In the genomic region with DNA sequence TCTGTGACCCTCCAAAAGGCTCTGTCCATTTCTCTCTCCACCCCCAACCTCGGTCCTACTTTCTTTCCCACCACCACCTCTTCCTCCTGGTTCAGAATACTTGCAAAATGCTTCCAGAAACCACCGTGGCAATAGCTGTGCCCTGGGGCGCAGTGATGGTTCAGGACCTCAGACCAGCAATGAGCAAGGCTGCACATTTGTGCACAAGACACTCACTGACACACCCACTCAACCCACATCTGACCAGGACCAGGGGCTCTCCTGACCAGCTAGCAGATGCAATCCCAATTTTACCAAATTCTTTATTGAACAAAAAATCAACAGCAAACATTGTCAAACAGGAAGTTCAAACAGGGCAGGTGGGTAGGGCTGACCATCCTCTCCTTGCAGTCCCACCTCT, we compare ENCODE assay signal across 12 cellular contexts. TPM values are rescaled to one million over a fixed set of nuclear protein-coding genes. Genes with fewer than 3 reads are reported as not detected.
DNase-seq lines count a peak whose midpoint lies in the region; ATAC-seq, FAIRE-seq and TF ChIP-seq lines count a peak whose summit lies in the region.
"Had no signal": no experiment of that assay in that cellular context is flagged by ENCODE, and none has a peak within 500 bp of the region (broad histone marks: within the 10 kb centered on the region; RNA-seq: fewer than 3 reads in every experiment).

No MANE protein-coding gene starts in this region.

- H3K27ac Mint-ChIP-seq in natural killer cell treated with Interleukin-12 subunit alpha and Interleukin-12 subunit beta and Interleukin-15 and Interleukin-18, amount 100 ng/mL, for 72 hours = no peak overlapping the region
- H3K27ac Mint-ChIP-seq in natural killer cell (peak overlapping the region in 1 of 2 donors; percentile 96), astrocyte (ENCODE audit: unreplicated experiment) (peak overlapping the region; percentile 66), naive B cell (peak overlapping the region in 1 of 6 donors; percentile 70)

- peak; percentile 15 for DNase-seq in natural killer cell treated with Interleukin-12 subunit alpha and Interleukin-12 subunit beta and Interleukin-15 and Interleukin-18, amount 100 ng/mL, for 72 hours (ENCODE audit: low spot score)
- DNase-seq in natural killer cell (no peak), astrocyte (ENCODE audit: low read depth) (no peak), naive B cell (no peak), aorta (peak; percentile 25 to 40), mucosa of descending colon (no peak), SHP77 (lab: John Stamatoyannopoulos, UW) (no peak)
- no peak for DNase-seq in stimulated activated CD8-positive, alpha-beta memory T cell treated with anti-CD3 and anti-CD28 coated beads, Interleukin-4, amount 100 ng/mL, for 48 hours
- DNase-seq: NCI-H1048 had no signal

- peak overlapping the region; percentile 97 for H3K4me2 ChIP-seq in astrocyte (ENCODE audit: low read length)

- H2AFZ ChIP-seq in astrocyte (ENCODE audit: low read depth, low read length) = no peak overlapping the region

- no peaks in the 10 kb centered on the region for H3K9me3 Mint-ChIP-seq in natural killer cell treated with Interleukin-12 subunit alpha and Interleukin-12 subunit beta and Interleukin-15 and Interleukin-18, amount 100 ng/mL, for 72 hours
- H3K9me3 Mint-ChIP-seq in natural killer cell = no peaks in the 10 kb centered on the region
- no peaks in the 10 kb centered on the region for H3K9me3 Mint-ChIP-seq in astrocyte (ENCODE audit: unreplicated experiment)
- H3K9me3 Mint-ChIP-seq in naive B cell = no peaks in the 10 kb centered on the region
- H3K9me3 Mint-ChIP-seq: IgD-negative memory B cell had no signal

- H3K4me1 Mint-ChIP-seq in natural killer cell treated with Interleukin-12 subunit alpha and Interleukin-12 subunit beta and Interleukin-15 and Interleukin-18, amount 100 ng/mL, for 72 hours (ENCODE audit: low read depth in 2 of 2) = peaks cover 9 to 12% of the 10 kb centered on the region in 2 donors
- H3K4me1 Mint-ChIP-seq in natural killer cell (peaks cover 11 to 28% of the 10 kb centered on the region in 2 donors), astrocyte (ENCODE audit: low read depth, unreplicated experiment) (peaks cover 14% of the 10 kb centered on the region), naive B cell (peaks cover 34 to 43% (median 38%) of the 10 kb centered on the region in 3 donors)

- H3K4me3 ChIP-seq in astrocyte (ENCODE audit: insufficient read depth, low read depth, low read length) (no peak overlapping the region), aorta (ENCODE audit: low read length in 2 of 2) (no peak overlapping the region), mucosa of descending colon (no peak overlapping the region)
- H3K4me3 ChIP-seq: heart left ventricle, Peyer's patch had no signal

- ATAC-seq in natural killer cell treated with Interleukin-12 subunit alpha and Interleukin-12 subunit beta and Interleukin-15 and Interleukin-18, amount 100 ng/mL, for 72 hours = no peak
- ATAC-seq in natural killer cell = no peak
- no peak for ATAC-seq in naive B cell (ENCODE audit: low read depth in 2 of 2)
- ATAC-seq in aorta (ENCODE audit: low FRiP score) = no peak
- no peak for ATAC-seq in mucosa of descending colon

- H3K27me3 ChIP-seq in astrocyte (ENCODE audit: insufficient read depth, low read length) = no peaks in the 10 kb centered on the region
- no peaks in the 10 kb centered on the region for H3K27me3 ChIP-seq in aorta (ENCODE audit: control insufficient read depth in 1 of 2, insufficient read depth in 2 of 2, low read length in 1 of 2)
- H3K27me3 ChIP-seq: heart left ventricle, Peyer's patch had no signal

- peaks cover 37% of the 10 kb centered on the region for H3K4me1 ChIP-seq in astrocyte (ENCODE audit: insufficient read depth, low read length)
- no peaks in the 10 kb centered on the region for H3K4me1 ChIP-seq in aorta (ENCODE audit: control insufficient read depth in 1 of 2, insufficient read depth in 2 of 2, low read length in 2 of 2)
- H3K4me1 ChIP-seq in mucosa of descending colon (ENCODE audit: low read depth) = peaks cover 3% of the 10 kb centered on the region

- peak overlapping the region; percentile 89 for H3K4me3 Mint-ChIP-seq in natural killer cell treated with Interleukin-12 subunit alpha and Interleukin-12 subunit beta and Interleukin-15 and Interleukin-18, amount 100 ng/mL, for 72 hours
- no peak overlapping the region for H3K4me3 Mint-ChIP-seq in natural killer cell
- H3K4me3 Mint-ChIP-seq in astrocyte (ENCODE audit: unreplicated experiment) = peak overlapping the region; percentile 51
- H3K4me3 Mint-ChIP-seq in naive B cell = peak overlapping the region in 7 of 8 donors; percentile 44 to 95 (median 88)

- TF ChIP-seq CTCF in natural killer cell (IDR thresholded peaks at IDR 0.05) (no peak), astrocyte (IDR thresholded peaks at IDR 0.05; ENCODE audit: insufficient read depth, low read depth, low read length) (no peak), mucosa of descending colon (IDR thresholded peaks at IDR 0.05) (no peak)

- WGBS in aorta, 2 donors = 88 to 94% methylated on average over 3 of the region's 3 CpGs

- H3K79me2 ChIP-seq in astrocyte (ENCODE audit: insufficient read depth, low read length) = peaks cover 19% of the 10 kb centered on the region

- H3K9ac ChIP-seq in astrocyte (ENCODE audit: low read length) = no peak overlapping the region

- H4K20me1 ChIP-seq in astrocyte (ENCODE audit: insufficient read depth, low read length) = peaks cover 56% of the 10 kb centered on the region

- FAIRE-seq in astrocyte (lab: Jason Lieb, UNC) = no peak

- peaks cover 13% of the 10 kb centered on the region for H3K36me3 ChIP-seq in astrocyte (ENCODE audit: insufficient read depth, low read length)
- no peaks in the 10 kb centered on the region for H3K36me3 ChIP-seq in aorta (ENCODE audit: control insufficient read depth in 1 of 2, insufficient read depth in 2 of 2, low read length in 1 of 2)
- H3K36me3 ChIP-seq in mucosa of descending colon (ENCODE audit: low read depth) = no peaks in the 10 kb centered on the region
- H3K36me3 ChIP-seq: heart left ventricle, Peyer's patch had no signal

- intact Hi-C loops in natural killer cell (cut with micrococcal nuclease) = no loop called here
- intact Hi-C loops in aorta (cut with DNase I) = no loop called here
- intact Hi-C loops in mucosa of descending colon (cut with DNase I, micrococcal nuclease) = no loop called here

- H3K27ac ChIP-seq in astrocyte (ENCODE audit: low read depth, low read length) = no peak overlapping the region
- H3K27ac ChIP-seq in aorta (ENCODE audit: low read depth in 1 of 2, low read length in 2 of 2) = no peak overlapping the region
- H3K27ac ChIP-seq: heart left ventricle had no signal

- no peaks in the 10 kb centered on the region for H3K36me3 Mint-ChIP-seq in natural killer cell treated with Interleukin-12 subunit alpha and Interleukin-12 subunit beta and Interleukin-15 and Interleukin-18, amount 100 ng/mL, for 72 hours
- no peaks in the 10 kb centered on the region for H3K36me3 Mint-ChIP-seq in natural killer cell
- no peaks in the 10 kb centered on the region for H3K36me3 Mint-ChIP-seq in astrocyte (ENCODE audit: low read depth, unreplicated experiment)
- no peaks in the 10 kb centered on the region for H3K36me3 Mint-ChIP-seq in naive B cell

- H3K27me3 Mint-ChIP-seq in natural killer cell treated with Interleukin-12 subunit alpha and Interleukin-12 subunit beta and Interleukin-15 and Interleukin-18, amount 100 ng/mL, for 72 hours = no peaks in the 10 kb centered on the region
- H3K27me3 Mint-ChIP-seq in natural killer cell (ENCODE audit: low read depth in 2 of 2) (no peaks in the 10 kb centered on the region), astrocyte (ENCODE audit: low read depth, unreplicated experiment) (peaks cover 15% of the 10 kb centered on the region), naive B cell (peaks cover 4 to 14% (median 9%) of the 10 kb centered on the region in 3 donors)

- H3K9me3 ChIP-seq in astrocyte (ENCODE audit: insufficient read depth, low read depth, low read length) = no peaks in the 10 kb centered on the region
- H3K9me3 ChIP-seq in aorta (ENCODE audit: control insufficient read depth, low read length) = no peaks in the 10 kb centered on the region
- H3K9me3 ChIP-seq in mucosa of descending colon = no peaks in the 10 kb centered on the region
- H3K9me3 ChIP-seq: heart left ventricle, Peyer's patch had no signal

RNA-seq across cellular contexts. Expression of a gene that starts 25.7 kb away (rescaled TPM):
- not detected for total RNA-seq in natural killer cell treated with Interleukin-12 subunit alpha and Interleukin-12 subunit beta and Interleukin-15 and Interleukin-18, amount 100 ng/mL, for 72 hours
- total RNA-seq in natural killer cell = under 1 TPM in 2 of 3 donors, not detected in 1; 0.54 to 0.68 TPM
- total RNA-seq in astrocyte = 27.8 and 28.0 TPM in 2 replicates
- under 1 TPM in 4 of 6 donors, not detected in 2; 0.23 to 0.38 (median 0.34) TPM for polyA plus RNA-seq in naive B cell (ENCODE audit: low read depth in 6 of 6)
- total RNA-seq in aorta = 1 to 10 TPM; 4.0 to 9.0 TPM
- 10 to 100 TPM in 1 of 2 donors, 1 to 10 TPM in 1; 1.4 to 12.3 TPM for polyA plus RNA-seq in aorta
- total RNA-seq in mucosa of descending colon = under 1 TPM in 1 of 3 donors, not detected in 2; 0.99 TPM
- polyA plus RNA-seq: IgD-negative memory B cell had no signal

RNA-seq across cellular contexts. Expression of a gene that starts 26.0 kb away (rescaled TPM):
- 1 to 10 TPM in 1 of 2 donors, not detected in 1; 1.2 TPM for total RNA-seq in natural killer cell treated with Interleukin-12 subunit alpha and Interleukin-12 subunit beta and Interleukin-15 and Interleukin-18, amount 100 ng/mL, for 72 hours
- total RNA-seq in natural killer cell = 10 to 100 TPM in 2 of 3 donors, 1 to 10 TPM in 1; 7.6 to 19.9 (median 12.8) TPM
- 25.1 and 25.8 TPM in 2 replicates for total RNA-seq in astrocyte
- not detected for polyA plus RNA-seq in naive B cell (ENCODE audit: low read depth in 6 of 6)
- total RNA-seq in aorta = 1 to 10 TPM; 1.8 to 4.6 TPM
- polyA plus RNA-seq in aorta = 1 to 10 TPM; 1.8 to 2.4 TPM
- total RNA-seq in mucosa of descending colon = 1 to 10 TPM in 1 of 3 donors, under 1 TPM in 2; 0.55 to 3.8 (median 0.65) TPM

Comparison
In these comparisons a context has a peak if more than half of its experiments do, and no peak if none do; other contexts are left out.
1. DNase-seq: peak in natural killer cell treated with Interleukin-12 subunit alpha and Interleukin-12 subunit beta and Interleukin-15 and Interleukin-18, amount 100 ng/mL, for 72 hours (single experiment) and aorta (2 of 2); none in natural killer cell (single experiment), astrocyte (single experiment), naive B cell (single experiment), stimulated activated CD8-positive, alpha-beta memory T cell treated with anti-CD3 and anti-CD28 coated beads, Interleukin-4, amount 100 ng/mL, for 48 hours (single experiment), mucosa of descending colon (0 of 3) and SHP77 (0 of 2).